ENCODE assay signal across 14 cellular contexts in the genomic region with DNA sequence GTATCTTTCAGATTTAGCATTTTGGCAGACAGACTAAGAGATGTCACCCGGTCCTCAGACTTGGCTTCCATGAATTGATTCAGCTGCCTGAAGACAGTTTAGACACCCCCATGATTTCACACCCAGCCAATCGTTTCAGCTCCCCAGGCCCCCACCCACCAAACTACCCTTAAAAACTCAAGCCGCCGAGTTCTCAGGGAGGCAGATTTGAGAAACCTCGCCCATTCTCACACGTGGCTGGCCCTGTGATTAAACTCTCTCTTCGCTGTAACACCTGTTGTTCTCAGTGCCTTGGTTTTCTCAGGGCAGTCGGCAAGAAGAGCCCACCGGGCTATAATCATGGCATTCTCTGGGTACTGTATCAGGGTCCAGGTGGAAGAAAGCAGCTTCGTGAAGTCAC. TPM values are rescaled to one million over a fixed set of nuclear protein-coding genes. Genes with fewer than 3 reads are reported as not detected.
DNase-seq lines count a peak whose midpoint lies in the region; ATAC-seq and TF ChIP-seq lines count a peak whose summit lies in the region.
"Had no signal": no experiment of that assay in that cellular context is flagged by ENCODE, and none has a peak within 500 bp of the region (broad histone marks: within the 10 kb centered on the region; RNA-seq: fewer than 3 reads in every experiment).

No MANE protein-coding gene starts in this region.

- peaks cover 12% of the 10 kb centered on the region for H3K9me3 Mint-ChIP-seq in activated CD8-positive, alpha-beta memory T cell treated with anti-CD3 and anti-CD28 coated beads, Interleukin-2, amount 10 ng/mL, durations not matched to agents 7 days and 5 days (ENCODE audit: low read depth)
- H3K9me3 Mint-ChIP-seq in activated naive CD8-positive, alpha-beta T cell (ENCODE audit: low read depth), result no peaks in the 10 kb centered on the region

- ATAC-seq in activated CD8-positive, alpha-beta memory T cell treated with anti-CD3 and anti-CD28 coated beads, Interleukin-2, amount 10 ng/mL, durations not matched to agents 7 days and 5 days, result peak; percentile 6
- ATAC-seq: A549, left colon had no signal

- H3K27me3 Mint-ChIP-seq in activated CD8-positive, alpha-beta memory T cell treated with anti-CD3 and anti-CD28 coated beads, Interleukin-2, amount 10 ng/mL, durations not matched to agents 7 days and 5 days, result no peaks in the 10 kb centered on the region
- no peaks in the 10 kb centered on the region for H3K27me3 Mint-ChIP-seq in activated naive CD8-positive, alpha-beta T cell

- CTCF ChIA-PET in activated CD8-positive, alpha-beta memory T cell treated with anti-CD3 and anti-CD28 coated beads, Interleukin-2, amount 10 ng/mL, durations not matched to agents 7 days and 5 days (lab: Charles Lee), result interaction anchor here (1.2 to 6.0 kb wide), 4 partner anchors 11 to 45 kb away, joined by 3 to 45 read pairs (median 4); no protein-coding TSS in a partner anchor

- no peak overlapping the region for H3K27ac ChIP-seq in coronary artery
- H3K27ac ChIP-seq: A549 had no signal

- peak overlapping the region; percentile 100 for H3K27ac Mint-ChIP-seq in activated CD8-positive, alpha-beta memory T cell treated with anti-CD3 and anti-CD28 coated beads, Interleukin-2, amount 10 ng/mL, durations not matched to agents 7 days and 5 days
- H3K27ac Mint-ChIP-seq in activated naive CD8-positive, alpha-beta T cell, result peak overlapping the region; percentile 99

- no peak for TF ChIP-seq CTCF in coronary artery (IDR thresholded peaks at IDR 0.05)

- H3K4me3 ChIP-seq in coronary artery, result no peak overlapping the region
- H3K4me3 ChIP-seq: A549 had no signal

- DNase-seq in activated CD8-positive, alpha-beta memory T cell treated with anti-CD3 and anti-CD28 coated beads, Interleukin-2, amount 10 ng/mL, durations not matched to agents 7 days and 5 days, result peak; percentile 69
- no peak for DNase-seq in activated CD8-positive, alpha-beta memory T cell treated with anti-CD3 and anti-CD28 coated beads, Interleukin-2, amount 50 U/mL, for 48 hours
- DNase-seq in activated CD4-positive, CD25-positive, alpha-beta regulatory T cell treated with anti-CD3 and anti-CD28 coated beads, Interleukin-2, amount 50 U/mL, for 16 hours (ENCODE audit: low read depth, low spot score), result peak; percentile 24
- DNase-seq in stimulated activated CD4-positive, alpha-beta T cell treated with anti-CD3 and anti-CD28 coated beads, Interleukin-4, amount 100 ng/mL, for 24 hours, result peak; percentile 35
- DNase-seq in islet precursor cell (no peak), NCI-H345 treated with DMSO at 0.1 percent for 48 hours (lab: John Stamatoyannopoulos, UW; ENCODE audit: unreplicated experiment) (no peak), coronary artery (ENCODE audit: low spot score) (no peak)
- DNase-seq: Calu3, hypothalamus, left colon, NCI-H187, NCI-H526 had no signal

- peaks cover 79% of the 10 kb centered on the region for H3K4me1 Mint-ChIP-seq in activated CD8-positive, alpha-beta memory T cell treated with anti-CD3 and anti-CD28 coated beads, Interleukin-2, amount 10 ng/mL, durations not matched to agents 7 days and 5 days
- peaks cover 93% of the 10 kb centered on the region for H3K4me1 Mint-ChIP-seq in activated naive CD8-positive, alpha-beta T cell (ENCODE audit: low read depth)

- H3K4me3 Mint-ChIP-seq in activated CD8-positive, alpha-beta memory T cell treated with anti-CD3 and anti-CD28 coated beads, Interleukin-2, amount 10 ng/mL, durations not matched to agents 7 days and 5 days, result peak overlapping the region; percentile 94
- peak overlapping the region; percentile 95 for H3K4me3 Mint-ChIP-seq in activated naive CD8-positive, alpha-beta T cell

- H3K36me3 Mint-ChIP-seq in activated CD8-positive, alpha-beta memory T cell treated with anti-CD3 and anti-CD28 coated beads, Interleukin-2, amount 10 ng/mL, durations not matched to agents 7 days and 5 days, result peaks cover 70% of the 10 kb centered on the region
- H3K36me3 Mint-ChIP-seq in activated naive CD8-positive, alpha-beta T cell, result peaks cover 30% of the 10 kb centered on the region

RNA-seq across cellular contexts. Expression of a gene that starts 35.2 kb away (rescaled TPM):
- total RNA-seq in activated CD8-positive, alpha-beta memory T cell treated with anti-CD3 and anti-CD28 coated beads, Interleukin-2, amount 10 ng/mL, durations not matched to agents 7 days and 5 days, result 100 to 1,000 TPM in 1 of 2 experiments, 10 to 100 TPM in 1; 90.0 to 115 TPM

Comparison
In these comparisons a context has a peak if more than half of its experiments do, and no peak if none do; other contexts are left out.
1. DNase-seq: peak in activated CD8-positive, alpha-beta memory T cell treated with anti-CD3 and anti-CD28 coated beads, Interleukin-2, amount 10 ng/mL, durations not matched to agents 7 days and 5 days (single experiment), activated CD4-positive, CD25-positive, alpha-beta regulatory T cell treated with anti-CD3 and anti-CD28 coated beads, Interleukin-2, amount 50 U/mL, for 16 hours (single experiment) and stimulated activated CD4-positive, alpha-beta T cell treated with anti-CD3 and anti-CD28 coated beads, Interleukin-4, amount 100 ng/mL, for 24 hours (single experiment); none in activated CD8-positive, alpha-beta memory T cell treated with anti-CD3 and anti-CD28 coated beads, Interleukin-2, amount 50 U/mL, for 48 hours (single experiment), islet precursor cell (single experiment), NCI-H345 treated with DMSO at 0.1 percent for 48 hours (single experiment) and coronary artery (single experiment).